Comparison of ENCODE assay signal across 28 cellular contexts in the genomic region with DNA sequence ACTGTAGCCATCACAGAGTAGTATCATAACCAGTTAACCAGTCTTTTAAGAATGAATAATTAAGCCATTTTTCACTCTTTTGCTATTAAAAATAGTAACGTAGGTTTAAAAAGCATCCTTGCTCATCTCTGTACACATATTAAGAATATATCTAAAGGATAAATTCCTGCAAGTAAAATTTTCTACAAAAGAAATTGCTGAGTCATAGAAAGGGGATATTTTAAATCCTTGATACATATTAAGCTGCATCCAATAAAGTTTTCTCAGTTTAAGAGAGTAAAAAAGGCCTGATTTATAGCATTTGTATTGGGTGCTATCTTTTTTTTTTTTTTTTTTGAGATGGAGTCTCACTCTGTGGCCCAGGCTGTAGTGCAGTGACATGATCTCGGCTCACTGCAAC.
"Had no signal": no experiment of that assay in that cellular context is flagged by ENCODE, and none has a peak within 500 bp of the region (broad histone marks: within the 10 kb centered on the region; RNA-seq: fewer than 3 reads in every experiment).

No MANE protein-coding gene starts in this region.

- FAIRE-seq: astrocyte, bronchial epithelial cell had no signal

- H3K27me3 ChIP-seq: brain microvascular endothelial cell, dorsolateral prefrontal cortex, esophagus muscularis mucosa, foreskin keratinocyte, gastrocnemius medialis, hepatocyte had no signal

- H3K36me3 ChIP-seq: brain microvascular endothelial cell, esophagus muscularis mucosa, gastrocnemius medialis, heart right ventricle had no signal

- H3K27ac ChIP-seq: brain microvascular endothelial cell, foreskin keratinocyte had no signal

- ATAC-seq: activated CD4-positive, alpha-beta T cell treated with anti-CD3 and anti-CD28 coated beads for 36 hours; activated T-cell treated with anti-CD3 and anti-CD28 coated beads, Interleukin-2, amount 50 U/mL, for 4 hours; activated T-helper 17 cell treated with anti-CD3 and anti-CD28 coated beads, Interleukin-2, amount 50 U/mL, for 72 hours; effector memory CD8-positive, alpha-beta T cell; foreskin keratinocyte; gastrocnemius medialis; heart right ventricle; T-helper 17 cell had no signal

- H3K9me3 ChIP-seq: esophagus muscularis mucosa, gastrocnemius medialis, heart right ventricle had no signal

- DNase-seq: activated CD4-positive, alpha-beta memory T cell treated with anti-CD3 and anti-CD28 coated beads, Interleukin-2, amount 10 ng/mL, durations not matched to agents 7 days and 5 days; activated CD4-positive, alpha-beta T cell treated with anti-CD3 and anti-CD28 coated beads for 36 hours; activated CD4-positive, alpha-beta T cell treated with anti-CD3 and anti-CD28 coated beads, Interleukin-2, amount 10 ng/mL, durations not matched to agents 24 days and 14 days; activated CD4-positive, CD25-positive, alpha-beta regulatory T cell; activated CD4-positive, CD25-positive, alpha-beta regulatory T cell treated with anti-CD3 and anti-CD28 coated beads, Interleukin-2, amount 50 U/mL, for 72 hours; activated effector memory CD4-positive, alpha-beta T cell treated with Interleukin-2 at 50 U/mL for 16 hours; activated gamma-delta T cell treated with Interleukin-2 at 50 U/mL for 16 hours; activated naive CD4-positive, alpha-beta T cell treated with anti-CD3 and anti-CD28 coated beads, Interleukin-2, amount 50 U/mL, for 16 hours; activated naive CD4-positive, alpha-beta T cell treated with Interleukin-2 at 50 U/mL for 16 hours; activated T-cell treated with anti-CD3 and anti-CD28 coated beads, Interleukin-2, amount 50 U/mL, for 4 hours; amniotic stem cell; anterior cingulate cortex; brain microvascular endothelial cell; dorsolateral prefrontal cortex; effector CD4-positive, alpha-beta T cell; effector memory CD8-positive, alpha-beta T cell; erythroblast; foreskin keratinocyte; gastrocnemius medialis; glutamatergic neuron; heart right ventricle; T-helper 17 cell had no signal

- H3K4me3 ChIP-seq: coronary artery, gastrocnemius medialis, hepatocyte had no signal
